In genomic region chr9:78462616-78463015, GRCh38 we compare ENCODE assay signal across 25 cellular contexts.
DNase-seq lines count a peak whose midpoint lies in the region; ATAC-seq and TF ChIP-seq lines count a peak whose summit lies in the region.
"Had no signal": no experiment of that assay in that cellular context is flagged by ENCODE, and none has a peak within 500 bp of the region (broad histone marks: within the 10 kb centered on the region; RNA-seq: fewer than 3 reads in every experiment).

No MANE protein-coding gene starts in this region.

- TF ChIP-seq CTCF in foreskin keratinocyte (conservative IDR thresholded peaks at IDR 0.05) (no peak), gastroesophageal sphincter (IDR thresholded peaks at IDR 0.05) (no peak)

- H4K91ac ChIP-seq in neuronal stem cell (ENCODE audit: low read depth, low read length, poor library complexity): no peak overlapping the region

- DNase-seq in GM04503 (ENCODE audit: low read depth) (peak; percentile 3), NCI-H226 (peak; percentile 41), foreskin keratinocyte (peak; percentile 75 to 95), NCI-H1436 (lab: John Stamatoyannopoulos, UW) (no peak), neuronal stem cell (ENCODE audit: low spot score) (no peak)
- DNase-seq: activated CD4-positive, alpha-beta memory T cell treated with anti-CD3 and anti-CD28 coated beads for 36 hours; activated CD8-positive, alpha-beta memory T cell treated with anti-CD3 and anti-CD28 coated beads, Interleukin-2, amount 50 U/mL, for 4 hours; CD8-positive, alpha-beta T cell; central memory CD4-positive, alpha-beta T cell; DMS 273 treated with DMSO at 0.1 percent for 48 hours; endodermal cell; KG1; natural killer cell; NCI-H1417; NCI-H2081 treated with DMSO at 0.1 percent for 48 hours; NCI-H82; SK-N-SH; stimulated activated CD4-positive, alpha-beta T cell treated with anti-CD3 and anti-CD28 coated beads, Interleukin-2, amount 100 ng/mL, for 48 hours; upper lobe of left lung had no signal

- no peak overlapping the region for H3K4me3 ChIP-seq in gastroesophageal sphincter
- no peak overlapping the region for H3K4me3 ChIP-seq in neuronal stem cell (ENCODE audit: low read length in 2 of 2)
- H3K4me3 ChIP-seq: ascending aorta, HAP-1, upper lobe of left lung had no signal

- no peak overlapping the region for H3K9ac ChIP-seq in neuronal stem cell (ENCODE audit: low read depth, low read length, poor library complexity)
- H3K9ac ChIP-seq: SK-N-SH had no signal

- H3K14ac ChIP-seq in neuronal stem cell (ENCODE audit: low read length): no peak overlapping the region

- H2BK5ac ChIP-seq in neuronal stem cell (ENCODE audit: low read length): no peak overlapping the region

- H3K36me3 ChIP-seq in gastroesophageal sphincter: no peaks in the 10 kb centered on the region
- no peaks in the 10 kb centered on the region for H3K36me3 ChIP-seq in neuronal stem cell (replicated peaks in 1 of 2; ENCODE audit: control insufficient read depth in 2 of 2, insufficient read depth in 2 of 2, low read length in 2 of 2)
- H3K36me3 ChIP-seq: ascending aorta, HAP-1, upper lobe of left lung had no signal

- H3K4me2 ChIP-seq in neuronal stem cell (ENCODE audit: insufficient read depth, low read length, poor library complexity, severe bottlenecking): no peak overlapping the region
- H3K4me2 ChIP-seq: SK-N-SH had no signal

- H3K4ac ChIP-seq in neuronal stem cell (ENCODE audit: low read length): no peak overlapping the region

- no peak overlapping the region for H2AFZ ChIP-seq in neuronal stem cell (ENCODE audit: low read length)

- TF ChIP-seq EP300 in gastroesophageal sphincter (IDR thresholded peaks at IDR 0.05): no peak

- no peak overlapping the region for H3K18ac ChIP-seq in neuronal stem cell (ENCODE audit: low read length)

- no peaks in the 10 kb centered on the region for H3K27me3 ChIP-seq in foreskin keratinocyte
- H3K27me3 ChIP-seq in gastroesophageal sphincter: no peaks in the 10 kb centered on the region
- H3K27me3 ChIP-seq in neuronal stem cell (ENCODE audit: control insufficient read depth in 3 of 3, insufficient read depth in 3 of 3, low read depth in 1 of 3, low read length in 3 of 3): no peaks in the 10 kb centered on the region
- H3K27me3 ChIP-seq: ascending aorta, upper lobe of left lung had no signal

- no peak overlapping the region for H4K8ac ChIP-seq in neuronal stem cell (ENCODE audit: low read depth, low read length)

- no peak overlapping the region for H2BK12ac ChIP-seq in neuronal stem cell (ENCODE audit: low read length)

- peaks cover 13% of the 10 kb centered on the region for H3K4me1 ChIP-seq in foreskin keratinocyte
- no peaks in the 10 kb centered on the region for H3K4me1 ChIP-seq in gastroesophageal sphincter
- no peaks in the 10 kb centered on the region for H3K4me1 ChIP-seq in neuronal stem cell (ENCODE audit: control insufficient read depth in 2 of 2, insufficient read depth in 1 of 2, low read depth in 1 of 2, low read length in 2 of 2)
- H3K4me1 ChIP-seq: ascending aorta, HAP-1, upper lobe of left lung had no signal

- no peaks in the 10 kb centered on the region for H3K79me1 ChIP-seq in neuronal stem cell (ENCODE audit: low read depth, low read length)

- H3K27ac ChIP-seq in foreskin keratinocyte (no peak overlapping the region), gastroesophageal sphincter (no peak overlapping the region), neuronal stem cell (replicated peaks; ENCODE audit: low read length) (no peak overlapping the region)
- H3K27ac ChIP-seq: ascending aorta, RWPE1, upper lobe of left lung had no signal

- 36 to 70% methylated on average over 2 of the region's 2 CpGs for WGBS in gastroesophageal sphincter (ENCODE audit: low coverage in 1 of 2), 2 donors
- WGBS in neuronal stem cell (ENCODE audit: extremely low coverage in 2 of 2, insufficient read length in 2 of 2, insufficient replicate concordance in 1 of 2), 2 donors: no CpG with 5 or more reads among the region's 2 CpGs

- H2BK15ac ChIP-seq in neuronal stem cell (ENCODE audit: low read length): no peak overlapping the region

- no peak for TF ChIP-seq POLR2A in gastroesophageal sphincter (IDR thresholded peaks at IDR 0.05)

- H3K23ac ChIP-seq in neuronal stem cell (ENCODE audit: low read depth, low read length, poor library complexity): no peak overlapping the region

- H2AK5ac ChIP-seq in neuronal stem cell (ENCODE audit: low read depth, low read length): no peak overlapping the region

- no peak overlapping the region for H2BK120ac ChIP-seq in neuronal stem cell (ENCODE audit: low read depth, low read length)

- peak; percentile 93 for ATAC-seq in foreskin keratinocyte
- no peak for ATAC-seq in gastroesophageal sphincter
- no peak for ATAC-seq in GM21390 (IDR thresholded peaks at IDR 0.05; ENCODE audit: unreplicated experiment)
- ATAC-seq: activated CD4-positive, CD25-positive, alpha-beta regulatory T cell treated with anti-CD3 and anti-CD28 coated beads, Interleukin-2, amount 50 U/mL, for 24 hours; CD8-positive, alpha-beta T cell; natural killer cell had no signal

- H3K9me3 ChIP-seq in gastroesophageal sphincter (peaks cover 0 to 17% (median 0%) of the 10 kb centered on the region in 3 donors), neuronal stem cell (replicated peaks in 1 of 2; ENCODE audit: control insufficient read depth in 2 of 2, insufficient read depth in 1 of 2, low read depth in 1 of 2, low read length in 2 of 2) (peaks cover 0 to 1% of the 10 kb centered on the region in 2 donors)
- H3K9me3 ChIP-seq: HAP-1, SK-N-SH had no signal

Comparison
In these comparisons a context has a peak if more than half of its experiments do, and no peak if none do; other contexts are left out.
1. DNase-seq: peak in GM04503 (single experiment), NCI-H226 (single experiment) and foreskin keratinocyte (2 of 2); none in NCI-H1436 (single experiment) and neuronal stem cell (single experiment).